9 cellular contexts compared by ENCODE assay signal in the genomic region with DNA sequence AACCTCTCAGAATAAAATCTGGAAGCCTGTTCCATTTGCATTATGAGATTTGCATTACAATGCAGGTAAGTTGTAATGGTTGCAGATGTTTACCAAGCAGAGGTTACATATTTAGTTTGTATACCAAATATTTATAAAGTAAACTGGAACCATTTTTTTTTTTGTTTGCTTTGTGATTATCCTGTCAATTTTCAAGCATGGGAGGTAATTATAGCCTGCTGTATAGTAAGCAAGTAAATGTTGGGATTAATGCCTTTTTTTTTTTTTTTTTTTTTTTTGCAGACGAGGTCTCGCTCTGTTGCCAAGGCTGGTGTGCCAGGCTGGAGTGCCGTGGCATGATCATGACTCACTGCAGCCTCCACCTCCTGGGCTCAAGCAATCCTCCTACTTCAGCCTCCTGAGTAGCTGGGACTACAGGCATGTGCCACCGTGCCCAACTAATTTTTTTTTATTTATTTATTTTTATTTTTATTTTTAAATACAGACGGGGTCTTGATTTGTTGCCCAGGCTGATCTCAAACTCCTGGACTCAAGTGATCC. TPM values are rescaled to one million over a fixed set of nuclear protein-coding genes. Genes with fewer than 3 reads are reported as not detected.
DNase-seq lines count a peak whose midpoint lies in the region; ATAC-seq, FAIRE-seq and TF ChIP-seq lines count a peak whose summit lies in the region.
"Had no signal": no experiment of that assay in that cellular context is flagged by ENCODE, and none has a peak within 500 bp of the region (broad histone marks: within the 10 kb centered on the region; RNA-seq: fewer than 3 reads in every experiment).

No MANE protein-coding gene starts in this region.

- no peak overlapping the region for H3K23ac ChIP-seq in mesendoderm (ENCODE audit: low read length)

- H3K18ac ChIP-seq in mesendoderm (ENCODE audit: low read length): no peak overlapping the region

- DNase-seq in COR-L47 (lab: John Stamatoyannopoulos, UW): peak; percentile 61
- peak; percentile 67 for DNase-seq in NCI-H1105 treated with DMSO at 0.1 percent for 48 hours (lab: John Stamatoyannopoulos, UW)
- no peak for DNase-seq in astrocyte (ENCODE audit: low read depth)
- DNase-seq in activated effector memory CD4-positive, alpha-beta T cell treated with anti-CD3 and anti-CD28 coated beads, Interleukin-2, amount 50 U/mL, for 16 hours: no peak
- no peak for DNase-seq in mesendoderm

- no peak for TF ChIP-seq RAD21 in neural cell (conservative IDR thresholded peaks at IDR 0.05)

- H3K4me3 ChIP-seq in astrocyte (ENCODE audit: insufficient read depth, low read depth, low read length) (no peak overlapping the region), neural cell (ENCODE audit: low read length) (peak overlapping the region; percentile 68), mesendoderm (ENCODE audit: low read length) (no peak overlapping the region)

- no peak overlapping the region for H3K4ac ChIP-seq in mesendoderm (ENCODE audit: low read depth, low read length)

- no peaks in the 10 kb centered on the region for H3K27me3 Mint-ChIP-seq in astrocyte (ENCODE audit: low read depth, unreplicated experiment)

- H2AK5ac ChIP-seq in mesendoderm (ENCODE audit: low read length): no peak overlapping the region

- H3K27ac ChIP-seq in astrocyte (ENCODE audit: low read depth, low read length) (no peak overlapping the region), neural cell (ENCODE audit: low read length) (no peak overlapping the region), mesendoderm (ENCODE audit: low read depth, low read length) (no peak overlapping the region)

- H2BK5ac ChIP-seq in mesendoderm (ENCODE audit: low read length): no peak overlapping the region

- H3K4me2 ChIP-seq in astrocyte (ENCODE audit: low read length) (peak overlapping the region; percentile 88), neural cell (ENCODE audit: low read length) (peak overlapping the region; percentile 95), mesendoderm (ENCODE audit: low read length) (no peak overlapping the region)

- no peak for TF ChIP-seq EP300 in neural cell (conservative IDR thresholded peaks at IDR 0.05; ENCODE audit: poor library complexity, severe bottlenecking)

- H2AFZ ChIP-seq in astrocyte (ENCODE audit: low read depth, low read length) (no peak overlapping the region), neural cell (ENCODE audit: low read depth, low read length) (no peak overlapping the region)

- H3K4me3 Mint-ChIP-seq in astrocyte (ENCODE audit: unreplicated experiment): peak overlapping the region; percentile 93

- H3F3A ChIP-seq in neural cell (ENCODE audit: insufficient read depth, low read length, poor library complexity, severe bottlenecking): no peaks in the 10 kb centered on the region

- no peak for TF ChIP-seq CTCF in astrocyte (IDR thresholded peaks at IDR 0.05; ENCODE audit: insufficient read depth, low read depth, low read length)
- TF ChIP-seq CTCF in neural cell (IDR thresholded peaks at IDR 0.05; ENCODE audit: poor library complexity, severe bottlenecking): no peak

- peaks cover 6% of the 10 kb centered on the region for H3K36me3 Mint-ChIP-seq in astrocyte (ENCODE audit: low read depth, unreplicated experiment)

- peaks cover 4% of the 10 kb centered on the region for H3K79me1 ChIP-seq in mesendoderm (ENCODE audit: low read length)

- H4K5ac ChIP-seq in mesendoderm (ENCODE audit: low read length): no peak overlapping the region

- H3K9me3 Mint-ChIP-seq in astrocyte (ENCODE audit: unreplicated experiment): no peaks in the 10 kb centered on the region

- H3K27me3 ChIP-seq in astrocyte (ENCODE audit: insufficient read depth, low read length): no peaks in the 10 kb centered on the region
- no peaks in the 10 kb centered on the region for H3K27me3 ChIP-seq in neural cell (ENCODE audit: insufficient read depth, low read depth, low read length)
- no peaks in the 10 kb centered on the region for H3K27me3 ChIP-seq in mesendoderm (ENCODE audit: insufficient read depth, low read length, poor library complexity)

- peaks cover 3% of the 10 kb centered on the region for H4K20me1 ChIP-seq in astrocyte (ENCODE audit: insufficient read depth, low read length)
- no peaks in the 10 kb centered on the region for H4K20me1 ChIP-seq in neural cell (ENCODE audit: insufficient read depth)

- peaks cover 17% of the 10 kb centered on the region for H3K4me1 ChIP-seq in astrocyte (ENCODE audit: insufficient read depth, low read length)
- no peaks in the 10 kb centered on the region for H3K4me1 ChIP-seq in mesendoderm (ENCODE audit: control insufficient read depth, low read depth, low read length)

- H3K79me2 ChIP-seq in astrocyte (ENCODE audit: insufficient read depth, low read length) (peaks cover 94% of the 10 kb centered on the region), neural cell (replicated peaks; ENCODE audit: insufficient read depth, low read length) (peaks cover 73% of the 10 kb centered on the region), mesendoderm (ENCODE audit: control insufficient read depth, insufficient read depth, low read length) (peaks cover 27% of the 10 kb centered on the region)

- H2BK15ac ChIP-seq in mesendoderm (replicated peaks; ENCODE audit: low read depth): no peak overlapping the region

- H2BK120ac ChIP-seq in mesendoderm (ENCODE audit: low read depth, low read length): no peak overlapping the region

- H3K36me3 ChIP-seq in astrocyte (ENCODE audit: insufficient read depth, low read length) (no peaks in the 10 kb centered on the region), neural cell (ENCODE audit: insufficient read depth, low read length) (no peaks in the 10 kb centered on the region), mesendoderm (ENCODE audit: control insufficient read depth, insufficient read depth, low read length) (no peaks in the 10 kb centered on the region)

- ATAC-seq in GM18909 (IDR thresholded peaks at IDR 0.05; ENCODE audit: poor library complexity, unreplicated experiment): no peak
- ATAC-seq in GM21381 (IDR thresholded peaks at IDR 0.05; ENCODE audit: unreplicated experiment): no peak

- no peaks in the 10 kb centered on the region for H3K9me2 ChIP-seq in neural cell (ENCODE audit: insufficient read depth, low read length)

- H3K9ac ChIP-seq in astrocyte (ENCODE audit: low read length) (peak overlapping the region; percentile 84), neural cell (ENCODE audit: low read length) (no peak overlapping the region), mesendoderm (ENCODE audit: low read length) (no peak overlapping the region)

- H3K9me3 ChIP-seq in astrocyte (ENCODE audit: insufficient read depth, low read depth, low read length) (no peaks in the 10 kb centered on the region), neural cell (ENCODE audit: low read length) (no peaks in the 10 kb centered on the region)

- H3K27ac Mint-ChIP-seq in astrocyte (ENCODE audit: unreplicated experiment): peak overlapping the region; percentile 18

- H4K8ac ChIP-seq in mesendoderm (ENCODE audit: low read depth, low read length): no peak overlapping the region

- peaks cover 32% of the 10 kb centered on the region for H3K4me1 Mint-ChIP-seq in astrocyte (ENCODE audit: low read depth, unreplicated experiment)

- H3K56ac ChIP-seq in mesendoderm (ENCODE audit: low read length): no peak overlapping the region

- FAIRE-seq in astrocyte (lab: Jason Lieb, UNC): no peak
- FAIRE-seq: islet of Langerhans had no signal

- no CpG with 5 or more reads among the region's 5 CpGs for WGBS in mesendoderm (ENCODE audit: extremely low coverage, insufficient coverage, low lambda C conversion rate)

TF ChIP-seq in neural cell, 6 proteins besides CTCF, POLR2A, EP300 and RAD21:
- no peak for TF ChIP-seq MXI1 (conservative IDR thresholded peaks at IDR 0.05; ENCODE audit: poor library complexity, severe bottlenecking)
- no peak for TF ChIP-seq EZH2 (IDR thresholded peaks at IDR 0.05; ENCODE audit: borderline replicate concordance, insufficient read depth, low read length, poor library complexity, severe bottlenecking)
- no peak for TF ChIP-seq SMC3 (conservative IDR thresholded peaks at IDR 0.05; ENCODE audit: poor library complexity)
- no peak for TF ChIP-seq TAF1 (IDR thresholded peaks at IDR 0.05; ENCODE audit: low read depth)
- no peak for TF ChIP-seq POLR2AphosphoS5 (IDR thresholded peaks at IDR 0.05)
- TF ChIP-seq, protein P1, sequence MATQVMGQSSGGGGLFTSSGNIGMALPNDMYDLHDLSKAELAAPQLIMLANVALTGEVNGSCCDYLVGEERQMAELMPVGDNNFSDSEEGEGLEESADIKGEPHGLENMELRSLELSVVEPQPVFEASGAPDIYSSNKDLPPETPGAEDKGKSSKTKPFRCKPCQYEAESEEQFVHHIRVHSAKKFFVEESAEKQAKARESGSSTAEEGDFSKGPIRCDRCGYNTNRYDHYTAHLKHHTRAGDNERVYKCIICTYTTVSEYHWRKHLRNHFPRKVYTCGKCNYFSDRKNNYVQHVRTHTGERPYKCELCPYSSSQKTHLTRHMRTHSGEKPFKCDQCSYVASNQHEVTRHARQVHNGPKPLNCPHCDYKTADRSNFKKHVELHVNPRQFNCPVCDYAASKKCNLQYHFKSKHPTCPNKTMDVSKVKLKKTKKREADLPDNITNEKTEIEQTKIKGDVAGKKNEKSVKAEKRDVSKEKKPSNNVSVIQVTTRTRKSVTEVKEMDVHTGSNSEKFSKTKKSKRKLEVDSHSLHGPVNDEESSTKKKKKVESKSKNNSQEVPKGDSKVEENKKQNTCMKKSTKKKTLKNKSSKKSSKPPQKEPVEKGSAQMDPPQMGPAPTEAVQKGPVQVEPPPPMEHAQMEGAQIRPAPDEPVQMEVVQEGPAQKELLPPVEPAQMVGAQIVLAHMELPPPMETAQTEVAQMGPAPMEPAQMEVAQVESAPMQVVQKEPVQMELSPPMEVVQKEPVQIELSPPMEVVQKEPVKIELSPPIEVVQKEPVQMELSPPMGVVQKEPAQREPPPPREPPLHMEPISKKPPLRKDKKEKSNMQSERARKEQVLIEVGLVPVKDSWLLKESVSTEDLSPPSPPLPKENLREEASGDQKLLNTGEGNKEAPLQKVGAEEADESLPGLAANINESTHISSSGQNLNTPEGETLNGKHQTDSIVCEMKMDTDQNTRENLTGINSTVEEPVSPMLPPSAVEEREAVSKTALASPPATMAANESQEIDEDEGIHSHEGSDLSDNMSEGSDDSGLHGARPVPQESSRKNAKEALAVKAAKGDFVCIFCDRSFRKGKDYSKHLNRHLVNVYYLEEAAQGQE (IDR thresholded peaks at IDR 0.05; ENCODE audit: borderline replicate concordance): no peak

RNA-seq across cellular contexts. Expression of a gene that starts 21.0 kb away (rescaled TPM):
- 48.4 and 51.1 TPM in 2 replicates for total RNA-seq in astrocyte
- 66.0 and 78.8 TPM in 2 replicates for polyA plus RNA-seq in neural cell
- polyA minus RNA-seq in neural cell: 67.4 and 71.7 TPM in 2 replicates
- polyA plus RNA-seq in mesendoderm (2013, experiment 1 of 2): 60.3 TPM
- polyA plus RNA-seq in mesendoderm (2013, experiment 2 of 2): 58.2 TPM

RNA-seq across cellular contexts. Expression of a gene that starts 47.0 kb away (rescaled TPM):
- 4.3 and 4.9 TPM in 2 replicates for total RNA-seq in astrocyte
- 31.6 and 36.9 TPM in 2 replicates for polyA plus RNA-seq in neural cell
- 52.1 and 54.1 TPM in 2 replicates for polyA minus RNA-seq in neural cell
- 2.9 TPM for polyA plus RNA-seq in mesendoderm (2013, experiment 1 of 2)
- polyA plus RNA-seq in mesendoderm (2013, experiment 2 of 2): 2.7 TPM

Comparison
In these comparisons a context has a peak if more than half of its experiments do, and no peak if none do; other contexts are left out.
1. DNase-seq: peak in COR-L47 (single experiment) and NCI-H1105 treated with DMSO at 0.1 percent for 48 hours (single experiment); none in astrocyte (single experiment), activated effector memory CD4-positive, alpha-beta T cell treated with anti-CD3 and anti-CD28 coated beads, Interleukin-2, amount 50 U/mL, for 16 hours (single experiment) and mesendoderm (single experiment).